In genomic region chr15:38810686-38811085, GRCh38 we compare ENCODE assay signal across 29 cellular contexts.
"Had no signal": no experiment of that assay in that cellular context is flagged by ENCODE, and none has a peak within 500 bp of the region (broad histone marks: within the 10 kb centered on the region; RNA-seq: fewer than 3 reads in every experiment).

No MANE protein-coding gene starts in this region.

- FAIRE-seq: endometrium, endothelial cell of umbilical vein, frontal cortex had no signal

- H3K27me3 ChIP-seq: ascending aorta, breast epithelium, cardiac muscle cell, colonic mucosa, esophagus squamous epithelium had no signal

- H3K9me3 ChIP-seq: ascending aorta, breast epithelium, colonic mucosa, esophagus squamous epithelium had no signal

- H3K27ac ChIP-seq: ascending aorta, breast epithelium, cardiac muscle cell, colonic mucosa, epithelial cell of prostate, esophagus squamous epithelium had no signal

- H3K4me1 ChIP-seq: ascending aorta, breast epithelium, colonic mucosa, esophagus squamous epithelium had no signal

- DNase-seq: activated CD4-positive, alpha-beta memory T cell treated with anti-CD3 and anti-CD28 coated beads for 36 hours; activated CD4-positive, alpha-beta T cell treated with anti-CD3 and anti-CD28 coated beads for 36 hours; activated CD4-positive, alpha-beta T cell treated with anti-CD3 and anti-CD28 coated beads, Interleukin-2, amount 10 ng/mL, durations not matched to agents 24 days and 14 days; activated CD4-positive, CD25-positive, alpha-beta regulatory T cell; activated CD4-positive, CD25-positive, alpha-beta regulatory T cell treated with anti-CD3 and anti-CD28 coated beads, Interleukin-2, amount 50 U/mL, for 72 hours; activated CD8-positive, alpha-beta memory T cell treated with anti-CD3 and anti-CD28 coated beads, Interleukin-2, amount 10 ng/mL, durations not matched to agents 7 days and 5 days; activated CD8-positive, alpha-beta memory T cell treated with anti-CD3 and anti-CD28 coated beads, Interleukin-2, amount 50 U/mL, for 4 hours; activated CD8-positive, alpha-beta T cell treated with anti-CD3 and anti-CD28 coated beads, Interleukin-2, amount 10 ng/mL, durations not matched to agents 7 days and 5 days; activated effector memory CD4-positive, alpha-beta T cell treated with anti-CD3 and anti-CD28 coated beads, Interleukin-2, amount 50 U/mL, for 16 hours; activated naive CD4-positive, alpha-beta T cell treated with anti-CD3 and anti-CD28 coated beads for 36 hours; activated naive CD8-positive, alpha-beta T cell treated with anti-CD3 and anti-CD28 coated beads for 36 hours; activated naive CD8-positive, alpha-beta T cell treated with anti-CD3 and anti-CD28 coated beads, Interleukin-2, amount 50 U/mL, for 24 hours; activated T-cell treated with anti-CD3 and anti-CD28 coated beads, Interleukin-2, amount 50 U/mL, for 1 hour; activated T-cell treated with anti-CD3 and anti-CD28 coated beads, Interleukin-2, amount 50 U/mL, for 48 hours; central memory CD4-positive, alpha-beta T cell; cerebellar nuclear complex; colonic mucosa; effector CD8-positive, alpha-beta T cell; esophagus squamous epithelium; foreskin fibroblast; head of caudate nucleus; T-helper 2 cell had no signal

- H3K4me3 ChIP-seq: ascending aorta, breast epithelium, cardiac muscle cell, colonic mucosa, esophagus squamous epithelium had no signal

- H3K36me3 ChIP-seq: ascending aorta, breast epithelium, cardiac muscle cell, colonic mucosa, esophagus squamous epithelium had no signal
